Comparison of ENCODE assay signal across 17 cellular contexts in the genomic region with DNA sequence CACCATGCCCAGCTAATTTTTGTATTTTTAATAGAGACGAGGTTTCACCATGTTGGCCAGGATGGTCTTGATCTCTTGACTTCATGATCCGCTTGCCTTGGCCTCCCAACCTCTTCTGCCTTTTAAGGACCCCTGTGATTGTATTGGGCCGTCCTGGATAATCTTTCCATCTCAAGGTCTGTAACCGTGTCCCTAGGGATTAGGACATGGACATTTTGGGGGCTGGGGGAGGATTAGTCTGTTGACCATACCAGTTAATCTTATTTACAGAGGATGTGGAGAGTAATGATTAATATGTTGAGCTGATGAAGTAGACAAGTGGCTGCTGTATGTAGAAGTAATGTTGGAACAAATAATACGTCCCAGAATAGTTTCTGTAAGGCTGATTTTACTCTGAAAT. TPM values are rescaled to one million over a fixed set of nuclear protein-coding genes. Genes with fewer than 3 reads are reported as not detected.
A peak's percentile ranks its signal among the peaks of the same experiment; 100 is the strongest.
DNase-seq lines count a peak whose midpoint lies in the region; ATAC-seq, FAIRE-seq and TF ChIP-seq lines count a peak whose summit lies in the region.
"Had no signal": no experiment of that assay in that cellular context is flagged by ENCODE, and none has a peak within 500 bp of the region (broad histone marks: within the 10 kb centered on the region; RNA-seq: fewer than 3 reads in every experiment).

No MANE protein-coding gene starts in this region.

- H3K27me3 ChIP-seq in spleen (replicated peaks in 1 of 7), result no peaks in the 10 kb centered on the region
- H3K27me3 ChIP-seq in thyroid gland, result no peaks in the 10 kb centered on the region
- H3K27me3 ChIP-seq: pancreas, upper lobe of left lung had no signal

- H3K4me3 ChIP-seq in spleen, result peak overlapping the region in 1 of 8 donors; percentile 38
- no peak overlapping the region for H3K4me3 ChIP-seq in thyroid gland (replicated peaks in 1 of 3)
- H3K4me3 ChIP-seq: GM23338, pancreas, SK-N-MC, upper lobe of left lung had no signal

- no peaks in the 10 kb centered on the region for H3K9me3 ChIP-seq in spleen
- no peaks in the 10 kb centered on the region for H3K9me3 ChIP-seq in thyroid gland
- H3K9me3 ChIP-seq: pancreas, upper lobe of left lung had no signal

- ATAC-seq in activated CD8-positive, alpha-beta memory T cell treated with anti-CD3 and anti-CD28 coated beads, Interleukin-2, amount 10 ng/mL, durations not matched to agents 7 days and 5 days, result no peak
- ATAC-seq: GM23338, pancreas had no signal

- CTCF ChIA-PET in activated CD8-positive, alpha-beta memory T cell treated with anti-CD3 and anti-CD28 coated beads, Interleukin-2, amount 10 ng/mL, durations not matched to agents 7 days and 5 days (lab: Charles Lee), result interaction anchor here (0.7 to 2.4 kb wide), 3 partner anchors 9 to 25 kb away, joined by 3 to 6 read pairs (median 5); a partner anchor contains a TSS

- intact Hi-C loops in spleen (cut with DNase I; ENCODE audit: low total_unique reads) (no loop called here), thyroid gland (cut with DNase I) (no loop called here)

- peak overlapping the region; percentile 88 for H3K27ac Mint-ChIP-seq in activated CD8-positive, alpha-beta memory T cell treated with anti-CD3 and anti-CD28 coated beads, Interleukin-2, amount 10 ng/mL, durations not matched to agents 7 days and 5 days
- H3K27ac Mint-ChIP-seq in activated naive CD8-positive, alpha-beta T cell treated with anti-CD3 and anti-CD28 coated beads for 36 hours, result peak overlapping the region; percentile 93
- H3K27ac Mint-ChIP-seq: GM23338 had no signal

- H3K36me3 ChIP-seq in spleen (no peaks in the 10 kb centered on the region), thyroid gland (no peaks in the 10 kb centered on the region)
- H3K36me3 ChIP-seq: pancreas, upper lobe of left lung had no signal

- no peak for DNase-seq in activated CD8-positive, alpha-beta memory T cell treated with anti-CD3 and anti-CD28 coated beads, Interleukin-2, amount 10 ng/mL, durations not matched to agents 7 days and 5 days
- DNase-seq in activated CD8-positive, alpha-beta memory T cell treated with anti-CD3 and anti-CD28 coated beads for 24 hours, result no peak
- DNase-seq in H54 (ENCODE audit: insufficient read length, low spot score), result no peak
- no peak for DNase-seq in activated naive CD8-positive, alpha-beta T cell treated with anti-CD3 and anti-CD28 coated beads for 36 hours
- no peak for DNase-seq in spleen
- no peak for DNase-seq in thyroid gland
- DNase-seq in NCI-H345 treated with DMSO at 0.1 percent for 48 hours (lab: John Stamatoyannopoulos, UW; ENCODE audit: unreplicated experiment), result no peak
- DNase-seq in NCI-H226, result no peak
- DNase-seq: activated CD8-positive, alpha-beta memory T cell treated with anti-CD3 and anti-CD28 coated beads, Interleukin-2, amount 50 U/mL, for 4 hours; central memory CD4-positive, alpha-beta T cell; NCI-H1436 treated with DMSO at 0.1 percent for 48 hours; NCI-H446 treated with DMSO at 0.1 percent for 48 hours; pancreas; stimulated activated CD4-positive, alpha-beta T cell treated with anti-CD3 and anti-CD28 coated beads, Interleukin-4, amount 100 ng/mL, for 4 hours; upper lobe of left lung had no signal

- no peaks in the 10 kb centered on the region for H3K27me3 Mint-ChIP-seq in activated CD8-positive, alpha-beta memory T cell treated with anti-CD3 and anti-CD28 coated beads, Interleukin-2, amount 10 ng/mL, durations not matched to agents 7 days and 5 days
- H3K27me3 Mint-ChIP-seq in activated naive CD8-positive, alpha-beta T cell treated with anti-CD3 and anti-CD28 coated beads for 36 hours, result no peaks in the 10 kb centered on the region

- H3K4me1 ChIP-seq in spleen, result peaks cover 49 to 96% (median 81%) of the 10 kb centered on the region in 6 donors
- H3K4me1 ChIP-seq in thyroid gland, result peaks cover 4 to 12% of the 10 kb centered on the region in 2 donors

- no peaks in the 10 kb centered on the region for H3K9me3 Mint-ChIP-seq in activated CD8-positive, alpha-beta memory T cell treated with anti-CD3 and anti-CD28 coated beads, Interleukin-2, amount 10 ng/mL, durations not matched to agents 7 days and 5 days (ENCODE audit: low read depth)
- peaks cover 1% of the 10 kb centered on the region for H3K9me3 Mint-ChIP-seq in activated naive CD8-positive, alpha-beta T cell treated with anti-CD3 and anti-CD28 coated beads for 36 hours
- H3K9me3 Mint-ChIP-seq: GM23338 had no signal

- H3K4me3 Mint-ChIP-seq in activated CD8-positive, alpha-beta memory T cell treated with anti-CD3 and anti-CD28 coated beads, Interleukin-2, amount 10 ng/mL, durations not matched to agents 7 days and 5 days, result peak overlapping the region; percentile 30
- H3K4me3 Mint-ChIP-seq in activated naive CD8-positive, alpha-beta T cell treated with anti-CD3 and anti-CD28 coated beads for 36 hours, result peak overlapping the region; percentile 71
- H3K4me3 Mint-ChIP-seq: GM23338 had no signal

- peaks cover 37% of the 10 kb centered on the region for H3K36me3 Mint-ChIP-seq in activated CD8-positive, alpha-beta memory T cell treated with anti-CD3 and anti-CD28 coated beads, Interleukin-2, amount 10 ng/mL, durations not matched to agents 7 days and 5 days
- peaks cover 36% of the 10 kb centered on the region for H3K36me3 Mint-ChIP-seq in activated naive CD8-positive, alpha-beta T cell treated with anti-CD3 and anti-CD28 coated beads for 36 hours

- peaks cover 73% of the 10 kb centered on the region for H3K4me1 Mint-ChIP-seq in activated CD8-positive, alpha-beta memory T cell treated with anti-CD3 and anti-CD28 coated beads, Interleukin-2, amount 10 ng/mL, durations not matched to agents 7 days and 5 days
- H3K4me1 Mint-ChIP-seq in activated naive CD8-positive, alpha-beta T cell treated with anti-CD3 and anti-CD28 coated beads for 36 hours, result peaks cover 67% of the 10 kb centered on the region

- TF ChIP-seq POLR2A in H54 (IDR thresholded peaks at IDR 0.05; ENCODE audit: low read depth, low read length) (no peak), spleen (IDR thresholded peaks at IDR 0.05) (no peak), thyroid gland (IDR thresholded peaks at IDR 0.05) (no peak)

- peak; percentile 38 for FAIRE-seq in H54 (lab: Jason Lieb, UNC)

- 71 to 91% (median 77%) methylated on average over 5 of the region's 5 CpGs for WGBS in spleen, 5 donors
- WGBS in thyroid gland, 2 donors, result 92 to 96% methylated on average over 5 of the region's 5 CpGs

- H3K27ac ChIP-seq in spleen, result peak overlapping the region in 7 of 8 donors; percentile 26 to 80 (median 70)
- H3K27ac ChIP-seq in thyroid gland, result no peak overlapping the region
- H3K27ac ChIP-seq: pancreas, SK-N-MC had no signal

- no peak for TF ChIP-seq CTCF in spleen (IDR thresholded peaks at IDR 0.05 in 8 of 11, conservative IDR thresholded peaks at IDR 0.05 in 3 of 11)
- no peak for TF ChIP-seq CTCF in thyroid gland (IDR thresholded peaks at IDR 0.05)

RNA-seq across cellular contexts. Expression of a gene that starts 23.1 kb away (rescaled TPM):
- total RNA-seq in activated CD8-positive, alpha-beta memory T cell treated with anti-CD3 and anti-CD28 coated beads, Interleukin-2, amount 10 ng/mL, durations not matched to agents 7 days and 5 days, result 10 to 100 TPM; 67.4 to 80.4 TPM
- total RNA-seq in activated naive CD8-positive, alpha-beta T cell treated with anti-CD3 and anti-CD28 coated beads for 36 hours, result 10 to 100 TPM; 41.4 to 41.5 TPM
- 10 to 100 TPM; 62.4 to 82.2 (median 72.0) TPM for total RNA-seq in spleen
- polyA plus RNA-seq in spleen, result 1 to 10 TPM; 8.5 to 9.7 (median 8.6) TPM
- total RNA-seq in thyroid gland, result 10 to 100 TPM; 35.0 to 59.9 (median 45.2) TPM

Comparison
In these comparisons a context has a peak if more than half of its experiments do, and no peak if none do; other contexts are left out.
1. H3K27ac ChIP-seq: peak in spleen (7 of 8); none in thyroid gland (0 of 3).